33 cellular contexts compared by ENCODE assay signal in the genomic region with DNA sequence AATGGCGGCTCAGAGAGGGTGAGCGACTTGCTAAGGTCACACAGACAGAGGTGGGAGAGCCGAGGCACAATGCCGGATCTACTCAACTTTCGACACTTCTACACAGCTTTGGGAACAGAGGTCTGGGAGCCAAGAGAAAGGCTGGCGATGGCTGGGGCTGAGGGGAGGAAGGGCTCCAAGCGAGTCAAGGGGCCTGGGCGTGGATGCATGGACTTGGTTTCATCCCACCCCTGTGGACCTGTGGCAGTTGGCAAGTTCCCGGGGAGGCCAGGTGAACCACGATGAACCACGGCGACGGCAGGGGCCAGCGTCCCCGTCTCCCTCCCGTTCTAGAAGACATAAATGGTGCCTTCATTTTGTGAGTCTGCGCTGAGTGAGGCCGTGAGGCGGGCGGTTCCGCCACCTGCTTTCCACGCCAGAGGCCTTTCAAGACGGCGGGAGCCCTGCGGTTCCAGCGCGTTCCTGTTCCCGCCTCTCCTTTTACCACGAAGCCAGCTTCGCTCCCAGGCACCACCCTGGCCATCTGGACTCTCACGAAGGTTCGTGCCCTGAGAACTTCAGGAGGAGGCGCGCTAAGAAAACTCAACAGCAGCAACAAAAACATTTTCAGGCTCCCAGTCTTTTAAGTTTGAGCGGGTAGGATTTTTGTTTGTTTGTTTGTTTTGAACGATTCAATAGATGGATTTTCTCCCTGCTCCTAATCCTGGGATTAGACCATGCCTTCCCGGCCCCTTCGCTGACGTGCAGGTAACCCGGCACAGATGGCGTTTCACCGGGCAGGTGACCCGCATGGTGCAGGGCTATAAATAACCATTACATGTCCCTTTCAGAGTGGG. TPM values are rescaled to one million over a fixed set of nuclear protein-coding genes. Genes with fewer than 3 reads are reported as not detected.
"Had no signal": no experiment of that assay in that cellular context is flagged by ENCODE, and none has a peak within 500 bp of the region (broad histone marks: within the 10 kb centered on the region; RNA-seq: fewer than 3 reads in every experiment).

No MANE protein-coding gene starts in this region.

- H3K36me3 ChIP-seq: breast epithelium, esophagus muscularis mucosa, heart right ventricle, left ventricle myocardium inferior, neural progenitor cell, sigmoid colon, thoracic aorta, vagina had no signal

- H3K36me3 Mint-ChIP-seq: stimulated activated effector memory CD8-positive, alpha-beta T cell treated with anti-CD3 and anti-CD28 coated beads, Interleukin-12 subunit alpha, Interleukin-12 subunit beta, amount 100 ng/mL, for 72 hours had no signal

- H3K27me3 ChIP-seq: breast epithelium, esophagus muscularis mucosa, sigmoid colon, vagina had no signal

- DNase-seq: activated CD4-positive, alpha-beta T cell treated with anti-CD3 and anti-CD28 coated beads for 4 hours; activated CD4-positive, alpha-beta T cell treated with anti-CD3 and anti-CD28 coated beads, Interleukin-2, amount 50 U/mL, for 48 hours; activated CD4-positive, CD25-positive, alpha-beta regulatory T cell; activated CD8-positive, alpha-beta memory T cell treated with anti-CD3 and anti-CD28 coated beads for 24 hours; activated gamma-delta T cell treated with Interleukin-2 at 50 U/mL for 16 hours; activated naive CD4-positive, alpha-beta T cell treated with anti-CD3 and anti-CD28 coated beads, Interleukin-2, amount 50 U/mL, for 16 hours; activated naive CD8-positive, alpha-beta T cell treated with anti-CD3 and anti-CD28 coated beads, Interleukin-2, amount 50 U/mL, for 24 hours; activated T-cell treated with anti-CD3 and anti-CD28 coated beads, Interleukin-2, amount 50 U/mL, for 1 hour; amygdala; central memory CD4-positive, alpha-beta T cell; foreskin melanocyte; heart right ventricle; left ventricle myocardium inferior; naive thymus-derived CD4-positive, alpha-beta T cell; retina; sigmoid colon; small intestine; stimulated activated CD4-positive, alpha-beta T cell treated with anti-CD3 and anti-CD28 coated beads, Interleukin-4, amount 100 ng/mL, for 24 hours; T-helper 2 cell; trophoblast cell had no signal

- H2AFZ ChIP-seq: neural progenitor cell had no signal

- H3K4me3 Mint-ChIP-seq: activated naive CD8-positive, alpha-beta T cell treated with anti-CD3 and anti-CD28 coated beads, Interleukin-2, amount 50 U/mL, for 24 hours; activated T-helper 1 cell treated with anti-CD3 and anti-CD28 coated beads, Interleukin-12 subunit alpha, Interleukin-12 subunit beta, Interleukin-2, Interleukin-4 antibody, amounts not matched to agents 30 ng/mL and 10 ng/mL and 1 ng/mL, durations not matched to agents 14 hours and 24 hours and 36 hours; naive thymus-derived CD4-positive, alpha-beta T cell; neural progenitor cell; stimulated activated effector memory CD8-positive, alpha-beta T cell treated with anti-CD3 and anti-CD28 coated beads, Interleukin-12 subunit alpha, Interleukin-12 subunit beta, amount 100 ng/mL, for 72 hours; stimulated activated naive CD8-positive, alpha-beta T cell treated with anti-CD3 and anti-CD28 coated beads, Interleukin-15, Interleukin-2, amounts not matched to agents 100 ng/mL and 50 ng/mL, for 24 hours had no signal

- FAIRE-seq: endothelial cell of umbilical vein, small intestine had no signal

- H3K9ac ChIP-seq: neural progenitor cell had no signal

- H3K4me1 ChIP-seq: breast epithelium, neural progenitor cell, sigmoid colon had no signal

- ATAC-seq: activated naive CD8-positive, alpha-beta T cell treated with anti-CD3 and anti-CD28 coated beads, Interleukin-2, amount 50 U/mL, for 24 hours; heart right ventricle; naive thymus-derived CD4-positive, alpha-beta T cell; stimulated activated effector memory CD8-positive, alpha-beta T cell treated with anti-CD3 and anti-CD28 coated beads, Interleukin-12 subunit alpha, Interleukin-12 subunit beta, amount 100 ng/mL, for 72 hours had no signal

- H3K4me2 ChIP-seq: neural progenitor cell had no signal

- H3K27ac ChIP-seq: breast epithelium, esophagus muscularis mucosa, heart right ventricle, left ventricle myocardium inferior, neural progenitor cell, sigmoid colon, thoracic aorta, vagina had no signal

- H3K9me3 ChIP-seq: thoracic aorta, vagina had no signal

- H3K27me3 Mint-ChIP-seq: activated naive CD8-positive, alpha-beta T cell treated with anti-CD3 and anti-CD28 coated beads, Interleukin-2, amount 50 U/mL, for 24 hours; naive thymus-derived CD4-positive, alpha-beta T cell; stimulated activated naive CD8-positive, alpha-beta T cell treated with anti-CD3 and anti-CD28 coated beads, Interleukin-15, Interleukin-2, amounts not matched to agents 100 ng/mL and 50 ng/mL, for 24 hours had no signal

- H3K4me3 ChIP-seq: breast epithelium, esophagus muscularis mucosa, heart right ventricle, left ventricle myocardium inferior, neural progenitor cell, sigmoid colon, thoracic aorta, vagina had no signal

- H3K27ac Mint-ChIP-seq: activated naive CD8-positive, alpha-beta T cell treated with anti-CD3 and anti-CD28 coated beads, Interleukin-2, amount 50 U/mL, for 24 hours; activated T-helper 1 cell treated with anti-CD3 and anti-CD28 coated beads, Interleukin-12 subunit alpha, Interleukin-12 subunit beta, Interleukin-2, Interleukin-4 antibody, amounts not matched to agents 30 ng/mL and 10 ng/mL and 1 ng/mL, durations not matched to agents 14 hours and 24 hours and 36 hours; neural progenitor cell; stimulated activated effector memory CD8-positive, alpha-beta T cell treated with anti-CD3 and anti-CD28 coated beads, Interleukin-12 subunit alpha, Interleukin-12 subunit beta, amount 100 ng/mL, for 72 hours; stimulated activated naive CD8-positive, alpha-beta T cell treated with anti-CD3 and anti-CD28 coated beads, Interleukin-15, Interleukin-2, amounts not matched to agents 100 ng/mL and 50 ng/mL, for 24 hours had no signal

RNA-seq across cellular contexts. Expression of gene EDAR, which starts 46.6 kb away (rescaled TPM):
- total RNA-seq: endothelial cell of umbilical vein, esophagus muscularis mucosa, glomerular endothelial cell, lung microvascular endothelial cell, omental fat pad, sigmoid colon, subcutaneous adipose tissue, thoracic aorta had no signal
- polyA plus RNA-seq: endothelial cell of umbilical vein, heart right ventricle had no signal
